Comparison of ENCODE assay signal across 15 cellular contexts in the genomic region with DNA sequence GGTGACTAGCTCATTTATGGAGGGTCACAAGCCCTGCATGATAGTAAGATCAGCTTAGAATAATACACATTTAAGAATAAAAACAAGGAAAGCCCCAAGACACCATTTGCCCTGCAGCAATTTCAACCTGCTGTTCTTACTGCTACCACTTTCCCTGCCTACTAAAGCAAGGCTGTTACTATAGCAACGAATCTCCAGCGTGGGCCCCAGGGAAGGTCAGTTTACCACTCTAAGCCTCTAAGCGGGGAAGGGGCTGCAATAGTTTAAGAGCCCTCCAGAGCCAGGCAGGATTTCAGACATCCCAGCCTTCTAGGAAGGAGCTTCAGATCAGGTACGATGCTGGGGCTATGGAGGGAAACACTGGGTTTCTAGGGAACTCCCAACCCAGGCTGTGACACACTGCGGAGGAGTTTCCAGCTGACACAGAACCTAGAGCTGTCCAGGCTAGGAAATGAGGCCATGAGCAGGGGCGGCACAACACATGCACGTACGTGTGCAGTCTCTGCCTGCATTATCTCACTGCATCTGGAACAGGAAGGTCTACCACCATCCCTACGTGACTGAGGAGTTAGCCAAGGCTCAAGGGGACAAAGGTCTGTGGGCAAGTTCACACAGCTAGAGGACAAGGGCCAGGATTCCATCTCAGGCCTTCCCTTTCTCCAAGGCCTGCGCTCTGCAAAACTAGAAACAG. TPM values are rescaled to one million over a fixed set of nuclear protein-coding genes. Genes with fewer than 3 reads are reported as not detected.
A peak's percentile ranks its signal among the peaks of the same experiment; 100 is the strongest.
DNase-seq lines count a peak whose midpoint lies in the region; ATAC-seq and TF ChIP-seq lines count a peak whose summit lies in the region.
"Had no signal": no experiment of that assay in that cellular context is flagged by ENCODE, and none has a peak within 500 bp of the region (broad histone marks: within the 10 kb centered on the region; RNA-seq: fewer than 3 reads in every experiment).

No MANE protein-coding gene starts in this region.

- H4K20me1 ChIP-seq in BLaER1 treated with 17β-estradiol and CSF1 and Interleukin-3, amounts not matched to agents 10 nM and 100 nM: peaks cover 36 to 100% (median 67%) of the 10 kb centered on the region in 11 experiments; a peak in 21 of 22 replicates

- H3K4me3 ChIP-seq in BLaER1 treated with 17β-estradiol and CSF1 and Interleukin-3, amounts not matched to agents 10 nM and 100 nM: no peak overlapping the region
- H3K4me3 ChIP-seq in fibroblast of pulmonary artery (replicated peaks; ENCODE audit: low read depth, low read length): no peak overlapping the region
- H3K4me3 ChIP-seq: GM23248, upper lobe of left lung had no signal

- no peaks in the 10 kb centered on the region for H3K9me3 ChIP-seq in BLaER1 treated with 17β-estradiol and CSF1 and Interleukin-3, amounts not matched to agents 10 nM and 100 nM (replicated peaks in 1 of 11)
- H3K9me3 ChIP-seq: upper lobe of left lung had no signal

- H3K27me3 ChIP-seq in BLaER1 treated with 17β-estradiol and CSF1 and Interleukin-3, amounts not matched to agents 10 nM and 100 nM: no peaks in the 10 kb centered on the region
- H3K27me3 ChIP-seq: upper lobe of left lung had no signal

- H3K4me2 ChIP-seq in BLaER1 treated with 17β-estradiol and CSF1 and Interleukin-3, amounts not matched to agents 10 nM and 100 nM: peak overlapping the region; percentile 47 to 71 (median 57)

- H3K27ac ChIP-seq in BLaER1 treated with 17β-estradiol and CSF1 and Interleukin-3, amounts not matched to agents 10 nM and 100 nM: peak overlapping the region in 8 of 11 experiments; percentile 5 to 65 (median 38); a peak in 11 of 22 replicates
- H3K27ac ChIP-seq: GM23248, upper lobe of left lung had no signal

- TF ChIP-seq CTCF in fibroblast of pulmonary artery (IDR thresholded peaks at IDR 0.05; ENCODE audit: low read length, missing control alignments): no peak

- peak overlapping the region in 10 of 11 experiments; percentile 9 to 66 (median 30); a peak in 13 of 22 replicates for H3K9ac ChIP-seq in BLaER1 treated with 17β-estradiol and CSF1 and Interleukin-3, amounts not matched to agents 10 nM and 100 nM
- H3K9ac ChIP-seq: GM23248 had no signal

- peaks cover 91 to 100% (median 100%) of the 10 kb centered on the region in 11 experiments for H3K36me3 ChIP-seq in BLaER1 treated with 17β-estradiol and CSF1 and Interleukin-3, amounts not matched to agents 10 nM and 100 nM

- peaks cover 21 to 71% (median 60%) of the 10 kb centered on the region in 10 experiments for H3K4me1 ChIP-seq in BLaER1 treated with 17β-estradiol and CSF1 and Interleukin-3, amounts not matched to agents 10 nM and 100 nM
- H3K4me1 ChIP-seq: upper lobe of left lung had no signal

- DNase-seq in NCI-H69 (lab: John Stamatoyannopoulos, UW) (peak; percentile 54), fibroblast of pulmonary artery (ENCODE audit: low read depth) (peak; percentile 49), occipital lobe (lab: John Stamatoyannopoulos, UW) (peak; percentile 36), KG1 (lab: John Stamatoyannopoulos, UW) (no peak), cerebellar cortex (ENCODE audit: low spot score) (no peak)
- DNase-seq in stimulated activated CD8-positive, alpha-beta memory T cell treated with anti-CD3 and anti-CD28 coated beads, Interleukin-4, amount 100 ng/mL, for 48 hours: no peak
- DNase-seq: activated CD8-positive, alpha-beta memory T cell treated with anti-CD3 and anti-CD28 coated beads, Interleukin-2, amount 50 U/mL, for 48 hours; central memory CD4-positive, alpha-beta T cell; GM23248; NCI-H1930; NCI-H748 treated with DMSO at 0.1 percent for 48 hours; stimulated activated CD4-positive, alpha-beta T cell treated with anti-CD3 and anti-CD28 coated beads, Interleukin-2, amount 100 ng/mL, for 48 hours; upper lobe of left lung had no signal

- ATAC-seq in HG02981 (IDR thresholded peaks at IDR 0.05; ENCODE audit: unreplicated experiment): no peak

RNA-seq across cellular contexts. Expression of a gene that starts 20.5 kb away (rescaled TPM):
- total RNA-seq in occipital lobe: 35.1 TPM

RNA-seq across cellular contexts. Expression of a gene that starts 20.6 kb away (rescaled TPM):
- 19.5 TPM for total RNA-seq in occipital lobe

RNA-seq across cellular contexts. Expression of a gene that starts 34.1 kb away (rescaled TPM):
- 18.4 TPM for total RNA-seq in occipital lobe

RNA-seq across cellular contexts. Expression of a gene that starts 49.2 kb away (rescaled TPM):
- total RNA-seq in occipital lobe: 43.8 TPM

Comparison
In these comparisons a context has a peak if more than half of its experiments do, and no peak if none do; other contexts are left out.
1. DNase-seq: peak in NCI-H69 (single experiment), fibroblast of pulmonary artery (single experiment) and occipital lobe (single experiment); none in KG1 (single experiment), cerebellar cortex (single experiment) and stimulated activated CD8-positive, alpha-beta memory T cell treated with anti-CD3 and anti-CD28 coated beads, Interleukin-4, amount 100 ng/mL, for 48 hours (single experiment).